In the genomic region with DNA sequence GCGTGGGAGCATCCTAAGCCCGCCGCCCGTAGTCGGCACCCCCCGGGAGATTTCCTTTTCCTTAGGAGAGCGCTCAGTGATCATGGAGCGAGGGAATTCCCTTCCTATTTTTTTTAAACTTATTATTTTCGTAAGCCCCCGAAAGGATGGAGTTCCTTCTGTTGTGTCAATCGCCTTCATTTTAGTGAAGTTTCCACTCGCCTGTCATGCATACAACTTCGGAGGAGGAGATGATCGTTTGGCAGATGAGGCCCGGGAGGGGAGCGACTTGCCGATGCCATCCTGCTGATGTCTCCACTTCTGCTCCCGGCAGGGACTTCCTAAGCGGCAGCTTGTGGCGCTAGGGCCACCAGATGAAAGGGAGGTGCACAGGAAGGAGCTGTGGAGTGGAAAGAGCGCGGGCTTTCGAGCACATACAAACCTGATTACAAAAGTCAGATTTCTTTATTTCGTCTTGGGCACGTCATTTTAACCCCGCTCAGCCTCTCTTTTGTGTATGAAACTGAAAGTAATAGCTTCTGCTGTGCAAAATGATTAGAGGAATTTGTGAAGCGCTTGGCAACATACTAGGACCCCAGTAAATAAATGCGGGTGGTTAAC, we compare ENCODE assay signal across 8 cellular contexts. TPM values are rescaled to one million over a fixed set of nuclear protein-coding genes. Genes with fewer than 3 reads are reported as not detected.
DNase-seq lines count a peak whose midpoint lies in the region; ATAC-seq, FAIRE-seq and TF ChIP-seq lines count a peak whose summit lies in the region.

A gene with protein sequence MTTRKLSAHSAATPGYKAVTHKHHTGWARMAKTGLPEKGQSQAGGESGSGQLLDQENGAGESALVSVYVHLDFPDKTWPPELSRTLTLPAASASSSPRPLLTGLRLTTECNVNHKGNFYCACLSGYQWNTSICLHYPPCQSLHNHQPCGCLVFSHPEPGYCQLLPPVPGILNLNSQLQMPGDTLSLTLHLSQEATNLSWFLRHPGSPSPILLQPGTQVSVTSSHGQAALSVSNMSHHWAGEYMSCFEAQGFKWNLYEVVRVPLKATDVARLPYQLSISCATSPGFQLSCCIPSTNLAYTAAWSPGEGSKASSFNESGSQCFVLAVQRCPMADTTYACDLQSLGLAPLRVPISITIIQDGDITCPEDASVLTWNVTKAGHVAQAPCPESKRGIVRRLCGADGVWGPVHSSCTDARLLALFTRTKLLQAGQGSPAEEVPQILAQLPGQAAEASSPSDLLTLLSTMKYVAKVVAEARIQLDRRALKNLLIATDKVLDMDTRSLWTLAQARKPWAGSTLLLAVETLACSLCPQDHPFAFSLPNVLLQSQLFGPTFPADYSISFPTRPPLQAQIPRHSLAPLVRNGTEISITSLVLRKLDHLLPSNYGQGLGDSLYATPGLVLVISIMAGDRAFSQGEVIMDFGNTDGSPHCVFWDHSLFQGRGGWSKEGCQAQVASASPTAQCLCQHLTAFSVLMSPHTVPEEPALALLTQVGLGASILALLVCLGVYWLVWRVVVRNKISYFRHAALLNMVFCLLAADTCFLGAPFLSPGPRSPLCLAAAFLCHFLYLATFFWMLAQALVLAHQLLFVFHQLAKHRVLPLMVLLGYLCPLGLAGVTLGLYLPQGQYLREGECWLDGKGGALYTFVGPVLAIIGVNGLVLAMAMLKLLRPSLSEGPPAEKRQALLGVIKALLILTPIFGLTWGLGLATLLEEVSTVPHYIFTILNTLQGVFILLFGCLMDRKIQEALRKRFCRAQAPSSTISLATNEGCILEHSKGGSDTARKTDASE (minus strand): TSS at position 336 of the 600 bp plus-strand sequence. CDS start 555 bp downstream, outside the sequence.

- H3K4me3 ChIP-seq in NB4 (ENCODE audit: low read depth, low read length): peak within 1 kb of the TSS; percentile 96
- peak within 1 kb of the TSS; percentile 88 for H3K4me3 ChIP-seq in hepatocyte
- H3K4me3 ChIP-seq in retinal pigment epithelial cell (ENCODE audit: low read length): peak within 1 kb of the TSS; percentile 93

- WGBS in hepatocyte (ENCODE audit: low lambda C conversion rate, missing lambda C conversion rate): 2% methylated on average over 23 of the region's 28 CpGs

- H3K4me2 ChIP-seq in hepatocyte: peak within 1 kb of the TSS; percentile 94

- H3K4me3 Mint-ChIP-seq in T-helper 17 cell: peak within 1 kb of the TSS; percentile 100

- H3K79me2 ChIP-seq in hepatocyte: peaks cover 64% of the 10 kb centered on the region

- no peak for FAIRE-seq in H54 (lab: Jason Lieb, UNC)

- DNase-seq in GM10248 (ENCODE audit: extremely low spot score) (peak; percentile 27), NB4 (ENCODE audit: low read depth) (peak; percentile 87), T-helper 17 cell (peak; percentile 19 to 57 (median 47)), anterior cingulate cortex (lab: John Stamatoyannopoulos, UW) (peak in 53 of 58 donors; percentile 6 to 71 (median 42)), hepatocyte (ENCODE audit: low spot score) (peak; percentile 76), retinal pigment epithelial cell (ENCODE audit: low read depth) (no peak), H54 (ENCODE audit: insufficient read length, low spot score) (no peak)

- CTCF ChIA-PET in GM10248 (lab: Yijun Ruan, JAX): interaction anchor here (1.1 to 3.5 kb wide), 4 partner anchors 9 to 26 kb away, joined by 3 to 13 read pairs (median 4); no protein-coding TSS in a partner anchor

- H3K36me3 ChIP-seq in hepatocyte (replicated peaks; ENCODE audit: insufficient read depth, low read depth): no peaks in the 10 kb centered on the region

- TF ChIP-seq POLR2A in NB4 (IDR thresholded peaks at IDR 0.05; ENCODE audit: extremely low read depth, insufficient read length) (no peak), H54 (IDR thresholded peaks at IDR 0.05; ENCODE audit: low read depth, low read length) (no peak)

- H3K4me1 ChIP-seq in hepatocyte (ENCODE audit: insufficient read depth): peaks cover 16% of the 10 kb centered on the region

- H3K27ac Mint-ChIP-seq in T-helper 17 cell: peak within 1 kb of the TSS; percentile 100

- TF ChIP-seq CTCF in GM10248 (IDR thresholded peaks at IDR 0.05; ENCODE audit: control extremely low read depth, extremely low read depth, low read depth, missing control alignments) (no peak), NB4 (IDR thresholded peaks at IDR 0.05; ENCODE audit: low read depth, low read length) (no peak), hepatocyte (IDR thresholded peaks at IDR 0.05; ENCODE audit: poor library complexity) (no peak), retinal pigment epithelial cell (conservative IDR thresholded peaks at IDR 0.05; ENCODE audit: low read depth, low read length) (no peak)

- H3K36me3 Mint-ChIP-seq in T-helper 17 cell (ENCODE audit: low read depth): peaks cover 3% of the 10 kb centered on the region

- no peaks in the 10 kb centered on the region for H3K27me3 ChIP-seq in hepatocyte

- H3K9me2 ChIP-seq in hepatocyte (replicated peaks; ENCODE audit: insufficient read depth): no peaks in the 10 kb centered on the region

- no peaks in the 10 kb centered on the region for H3K27me3 Mint-ChIP-seq in T-helper 17 cell

- peak within 1 kb of the TSS; percentile 94 for H3K27ac ChIP-seq in hepatocyte

- H3K4me1 Mint-ChIP-seq in T-helper 17 cell: peaks cover 31% of the 10 kb centered on the region

- POLR2A ChIA-PET in GM10248 (lab: Yijun Ruan, JAX): interaction anchor here (1.0 kb wide), 1 partner anchor 9 kb away, joined by 3 read pairs; no protein-coding TSS in a partner anchor

- peak within 1 kb of the TSS; percentile 18 for H2AFZ ChIP-seq in hepatocyte

- ATAC-seq in T-helper 17 cell (peak; percentile 21), HG03460 (IDR thresholded peaks at IDR 0.05; ENCODE audit: unreplicated experiment) (no peak)

- H4K20me1 ChIP-seq in hepatocyte (ENCODE audit: insufficient read depth, poor library complexity, severe bottlenecking): peaks cover 17% of the 10 kb centered on the region

- no peaks in the 10 kb centered on the region for H3K9me3 ChIP-seq in T-helper 17 cell (ENCODE audit: control insufficient read depth, low read length, poor library complexity, severe bottlenecking)
- H3K9me3 ChIP-seq in hepatocyte (ENCODE audit: low read depth): no peaks in the 10 kb centered on the region

RNA-seq across cellular contexts. Expression of the gene that starts here (rescaled TPM):
- 1 to 10 TPM in 1 of 2 donors, under 1 TPM in 1; 0.97 to 1.3 TPM for total RNA-seq in T-helper 17 cell
- total RNA-seq in hepatocyte: 0.40 and 0.63 TPM in 2 replicates
- 0.11 and 1.3 TPM in 2 replicates for polyA plus RNA-seq in hepatocyte

Comparison
In these comparisons a context has a peak if more than half of its experiments do, and no peak if none do; other contexts are left out.
1. DNase-seq: peak in GM10248 (single experiment), NB4 (single experiment), T-helper 17 cell (3 of 3), anterior cingulate cortex (53 of 58) and hepatocyte (single experiment); none in retinal pigment epithelial cell (single experiment) and H54 (single experiment).
2. Peak in every context shown above with its lines, with median percentiles within 50 percentile points of each other: H3K4me3 ChIP-seq.